Comparison of ENCODE assay signal across 16 cellular contexts in genomic region chr2:140354544-140354943, GRCh38.
DNase-seq lines count a peak whose midpoint lies in the region; FAIRE-seq and TF ChIP-seq lines count a peak whose summit lies in the region.
"Had no signal": no experiment of that assay in that cellular context is flagged by ENCODE, and none has a peak within 500 bp of the region (broad histone marks: within the 10 kb centered on the region; RNA-seq: fewer than 3 reads in every experiment).

No MANE protein-coding gene starts in this region.

- H3K14ac ChIP-seq in H1 (ENCODE audit: insufficient read length): no peak overlapping the region

- H3K56ac ChIP-seq in H1 (replicated peaks; ENCODE audit: insufficient read length, low read depth, low read length) (no peak overlapping the region), mesendoderm (ENCODE audit: low read length) (no peak overlapping the region)

- no peak for TF ChIP-seq CTCF in H1 (IDR thresholded peaks at IDR 0.05; ENCODE audit: control extremely low read depth in 1 of 3, insufficient read depth in 1 of 3, low read depth in 1 of 3, low read length in 3 of 3)

- TF ChIP-seq POLR2A in H1 (IDR thresholded peaks at IDR 0.05; ENCODE audit: control extremely low read depth in 1 of 2, low read depth in 2 of 2, low read length in 2 of 2): no peak

- H3K79me1 ChIP-seq in H1 (ENCODE audit: low read depth, low read length) (no peaks in the 10 kb centered on the region), mesendoderm (ENCODE audit: low read length) (no peaks in the 10 kb centered on the region)

- peak; percentile 36 for FAIRE-seq in H1 (lab: Jason Lieb, UNC)
- FAIRE-seq: GM12892, GM18507 had no signal

- no peak for TF ChIP-seq RAD21 in H1 (IDR thresholded peaks at IDR 0.05 in 1 of 2, conservative IDR thresholded peaks at IDR 0.05 in 1 of 2; ENCODE audit: low read depth in 2 of 2, low read length in 2 of 2)

- DNase-seq in HAP-1 (ENCODE audit: low spot score in 2 of 2): peak; percentile 29 to 73
- no peak for DNase-seq in H1 (ENCODE audit: low read depth in 1 of 2, low spot score in 2 of 2)
- peak; percentile 59 for DNase-seq in mesendoderm
- DNase-seq in OCI-M2 (lab: John Stamatoyannopoulos, UW; ENCODE audit: unreplicated experiment): no peak
- no peak for DNase-seq in Ammon's horn (ENCODE audit: low spot score)
- no peak for DNase-seq in activated CD4-positive, CD25-positive, alpha-beta regulatory T cell (lab: John Stamatoyannopoulos, UW)
- DNase-seq: AML-193; CD4-positive, alpha-beta memory T cell; DMS153; DMS79; GDM1; GM23248; HCEC 1CT had no signal

- H3K4me2 ChIP-seq in H1 (ENCODE audit: insufficient read depth in 1 of 2, low read depth in 2 of 2, low read length in 2 of 2) (no peak overlapping the region), mesendoderm (ENCODE audit: low read length) (no peak overlapping the region)
- H3K4me2 ChIP-seq: BLaER1 had no signal

- H4K8ac ChIP-seq in H1 (ENCODE audit: extremely low read depth, insufficient read depth, low read length) (no peak overlapping the region), mesendoderm (ENCODE audit: low read depth, low read length) (no peak overlapping the region)

- no peak overlapping the region for H2BK20ac ChIP-seq in H1 (ENCODE audit: low read length)

- H3K27ac ChIP-seq in H1 (ENCODE audit: low read depth, low read length): no peak overlapping the region
- H3K27ac ChIP-seq in mesendoderm (ENCODE audit: low read depth, low read length): no peak overlapping the region
- H3K27ac ChIP-seq: BLaER1, GM23248 had no signal

- no peak overlapping the region for H4K5ac ChIP-seq in H1 (ENCODE audit: insufficient read length, low read depth, low read length)
- H4K5ac ChIP-seq in mesendoderm (ENCODE audit: low read length): no peak overlapping the region

- no peak overlapping the region for H3K23ac ChIP-seq in H1 (ENCODE audit: insufficient read length)
- no peak overlapping the region for H3K23ac ChIP-seq in mesendoderm (ENCODE audit: low read length)

- in situ Hi-C loops in HAP-1 (cut with MboI; ENCODE audit: low sequenced_read_pairs): loop anchor here (25.0 kb wide), 1 partner anchor 1783 kb away; the partner anchor contains the start of gene LRP1B

- H3K27me3 ChIP-seq in HAP-1 (ENCODE audit: low read depth) (no peaks in the 10 kb centered on the region), H1 (replicated peaks in 1 of 4; ENCODE audit: control insufficient read depth in 3 of 4, extremely low read depth in 1 of 4, insufficient read depth in 3 of 4, low read length in 3 of 4) (no peaks in the 10 kb centered on the region), mesendoderm (ENCODE audit: insufficient read depth, low read length, poor library complexity) (no peaks in the 10 kb centered on the region)
- H3K27me3 ChIP-seq: BLaER1 had no signal

- H2BK15ac ChIP-seq in H1 (ENCODE audit: low read length) (no peak overlapping the region), mesendoderm (replicated peaks; ENCODE audit: low read depth) (no peak overlapping the region)

- no peak overlapping the region for H3K18ac ChIP-seq in H1 (ENCODE audit: extremely low read depth, low read length)
- no peak overlapping the region for H3K18ac ChIP-seq in mesendoderm (ENCODE audit: low read length)

- H2BK5ac ChIP-seq in H1 (ENCODE audit: low read depth, low read length) (no peak overlapping the region), mesendoderm (ENCODE audit: low read length) (no peak overlapping the region)

- no peaks in the 10 kb centered on the region for H3K36me3 ChIP-seq in HAP-1 (replicated peaks)
- H3K36me3 ChIP-seq in H1 (ENCODE audit: control insufficient read depth in 2 of 4, insufficient read depth in 4 of 4, low read length in 3 of 4): no peaks in the 10 kb centered on the region
- no peaks in the 10 kb centered on the region for H3K36me3 ChIP-seq in mesendoderm (ENCODE audit: control insufficient read depth, insufficient read depth, low read length)
- H3K36me3 ChIP-seq: BLaER1 had no signal

- H3K79me2 ChIP-seq in H1 (ENCODE audit: control insufficient read depth in 1 of 2, insufficient read depth in 2 of 2, low read length in 2 of 2): no peaks in the 10 kb centered on the region
- H3K79me2 ChIP-seq in mesendoderm (ENCODE audit: control insufficient read depth, insufficient read depth, low read length): no peaks in the 10 kb centered on the region

- H3K4ac ChIP-seq in H1 (replicated peaks; ENCODE audit: insufficient read length, low read depth, low read length) (no peak overlapping the region), mesendoderm (ENCODE audit: low read depth, low read length) (no peak overlapping the region)

- H3K4me1 ChIP-seq in HAP-1: peaks cover 65% of the 10 kb centered on the region
- H3K4me1 ChIP-seq in H1 (replicated peaks in 1 of 4; ENCODE audit: control insufficient read depth in 3 of 4, insufficient read depth in 4 of 4, low read length in 3 of 4): peaks cover 0 to 11% (median 0%) of the 10 kb centered on the region in 4 experiments; a peak in 1 of 7 replicates
- no peaks in the 10 kb centered on the region for H3K4me1 ChIP-seq in mesendoderm (ENCODE audit: control insufficient read depth, low read depth, low read length)
- H3K4me1 ChIP-seq: BLaER1 had no signal

- H2AK5ac ChIP-seq in H1 (ENCODE audit: low read depth, low read length): no peak overlapping the region
- no peak overlapping the region for H2AK5ac ChIP-seq in mesendoderm (ENCODE audit: low read length)

- WGBS in H1 (ENCODE audit: extremely low coverage in 1 of 2, insufficient coverage in 1 of 2, insufficient read length in 1 of 2, insufficient replicate concordance in 2 of 2, low coverage in 1 of 2, low lambda C conversion rate in 2 of 2, missing lambda C conversion rate in 1 of 2), 2 experiments: 85% methylated on average over 2 of the region's 2 CpGs; no CpG with 5 or more reads in 1 of the 2 experiments
- WGBS in mesendoderm (ENCODE audit: extremely low coverage, insufficient coverage, low lambda C conversion rate): no CpG with 5 or more reads among the region's 2 CpGs

- no peak overlapping the region for H2BK12ac ChIP-seq in H1 (ENCODE audit: low read depth, low read length)

- POLR2A ChIA-PET in H1 (lab: Charles Lee; ENCODE audit: partially characterized antibody): no interaction called here

- H3K9me3 ChIP-seq in HAP-1 (no peaks in the 10 kb centered on the region), H1 (ENCODE audit: insufficient read depth in 2 of 2, low read depth in 1 of 2, low read length in 1 of 2) (no peaks in the 10 kb centered on the region)
- H3K9me3 ChIP-seq: BLaER1 had no signal

- H3K4me3 ChIP-seq in HAP-1: no peak overlapping the region
- H3K4me3 ChIP-seq in H1 (ENCODE audit: extremely low read depth in 1 of 4, insufficient read depth in 2 of 4, low read depth in 3 of 4, low read length in 4 of 4): no peak overlapping the region
- H3K4me3 ChIP-seq in mesendoderm (ENCODE audit: low read length): no peak overlapping the region
- H3K4me3 ChIP-seq: BLaER1, GM23248 had no signal

- peak overlapping the region; percentile 55 for H2BK120ac ChIP-seq in H1 (replicated peaks; ENCODE audit: low read depth, low read length)
- peak overlapping the region; percentile 45 for H2BK120ac ChIP-seq in mesendoderm (ENCODE audit: low read depth, low read length)

- H3K9ac ChIP-seq in H1 (replicated peaks in 1 of 4; ENCODE audit: extremely low read depth in 1 of 4, low read depth in 3 of 4, low read length in 3 of 4) (no peak overlapping the region), mesendoderm (ENCODE audit: low read length) (no peak overlapping the region)
- H3K9ac ChIP-seq: BLaER1, GM23248 had no signal

- no peak overlapping the region for H2AFZ ChIP-seq in H1 (ENCODE audit: low read length)
- H2AFZ ChIP-seq: GM23248 had no signal

- H4K91ac ChIP-seq in H1 (replicated peaks; ENCODE audit: insufficient read length, low read length): no peak overlapping the region

- no peak for TF ChIP-seq EP300 in H1 (IDR thresholded peaks at IDR 0.05; ENCODE audit: borderline replicate concordance in 1 of 2, low read depth in 2 of 2, low read length in 2 of 2)

- H3K23me2 ChIP-seq in H1 (ENCODE audit: low read depth, low read length): no peaks in the 10 kb centered on the region

- CTCF ChIA-PET in H1 (lab: Charles Lee; ENCODE audit: partially characterized antibody): interaction anchor here (0.6 kb wide), 1 partner anchor 518 kb away, joined by 3 read pairs; no protein-coding TSS in a partner anchor

- no peaks in the 10 kb centered on the region for H4K20me1 ChIP-seq in H1 (replicated peaks in 1 of 2; ENCODE audit: control insufficient read depth in 1 of 2, insufficient read depth in 2 of 2, low read length in 2 of 2)
- H4K20me1 ChIP-seq: BLaER1 had no signal

TF ChIP-seq in H1, 55 proteins besides CTCF, POLR2A, EP300 and RAD21:
- no peak for TF ChIP-seq KDM5A (IDR thresholded peaks at IDR 0.05; ENCODE audit: low read length)
- TF ChIP-seq TEAD4 (IDR thresholded peaks at IDR 0.05; ENCODE audit: low read depth, low read length): peak; percentile 33; the same call in 1 of the 2 replicates
- TF ChIP-seq SP2 (IDR thresholded peaks at IDR 0.05; ENCODE audit: low read length): no peak

Comparison
In these comparisons a context has a peak if more than half of its experiments do, and no peak if none do; other contexts are left out.
1. DNase-seq: peak in HAP-1 (2 of 2) and mesendoderm (single experiment); none in H1 (0 of 2), OCI-M2 (single experiment), Ammon's horn (single experiment) and activated CD4-positive, CD25-positive, alpha-beta regulatory T cell (0 of 4).